10 cellular contexts compared by ENCODE assay signal in the genomic region with DNA sequence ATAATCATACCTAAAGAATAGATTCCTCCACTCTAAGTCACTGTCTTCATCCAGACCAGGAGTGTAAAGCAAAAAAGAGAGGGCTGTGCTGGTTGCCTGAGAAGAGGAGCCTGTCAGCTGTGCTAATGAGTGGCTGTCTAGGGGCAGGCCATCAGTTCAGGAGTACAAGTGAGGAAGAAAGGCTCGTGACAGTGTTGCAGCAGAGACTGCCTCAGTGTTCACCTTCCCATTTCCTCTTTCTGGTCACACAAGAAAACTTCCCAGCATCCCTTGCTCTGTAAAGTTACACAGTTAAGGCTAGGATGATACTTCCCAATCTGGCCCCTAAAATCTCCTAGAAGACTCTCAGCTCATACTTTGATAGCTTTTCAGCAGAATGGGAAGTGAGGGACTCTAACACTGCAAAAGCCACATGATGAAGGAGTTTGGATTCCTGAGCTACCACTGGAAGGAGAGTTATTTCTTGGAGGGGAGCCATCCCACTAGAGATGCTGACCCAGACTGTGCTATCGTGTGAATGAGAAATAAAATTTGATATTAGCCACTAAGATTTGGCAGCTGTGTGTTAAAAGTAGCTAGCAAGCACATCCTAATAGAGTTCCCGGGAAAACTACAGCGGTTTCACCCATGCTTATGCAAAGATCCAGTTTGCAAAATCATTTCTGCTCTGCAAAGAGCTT.
A peak's percentile ranks its signal among the peaks of the same experiment; 100 is the strongest.
DNase-seq lines count a peak whose midpoint lies in the region; ATAC-seq and TF ChIP-seq lines count a peak whose summit lies in the region.
"Had no signal": no experiment of that assay in that cellular context is flagged by ENCODE, and none has a peak within 500 bp of the region (broad histone marks: within the 10 kb centered on the region; RNA-seq: fewer than 3 reads in every experiment).

No MANE protein-coding gene starts in this region.

- H3K4me2 ChIP-seq in GM23338, result no peak overlapping the region

- H3K4me3 Mint-ChIP-seq in GM23338, result no peak overlapping the region
- H3K4me3 Mint-ChIP-seq: CD4-positive, CD25-positive, alpha-beta regulatory T cell had no signal

- H3K9me2 ChIP-seq in GM23338 (ENCODE audit: insufficient read depth), result no peaks in the 10 kb centered on the region

- H3K27ac Mint-ChIP-seq in GM23338, result no peak overlapping the region
- H3K27ac Mint-ChIP-seq: CD4-positive, CD25-positive, alpha-beta regulatory T cell had no signal

- H3K27me3 ChIP-seq in GM23338 (ENCODE audit: insufficient read depth), result no peaks in the 10 kb centered on the region

- no peaks in the 10 kb centered on the region for H3K36me3 ChIP-seq in GM23338 (ENCODE audit: insufficient read depth)

- TF ChIP-seq CTCF in AG09319 (IDR thresholded peaks at IDR 0.05; ENCODE audit: low read depth, low read length) (no peak), fibroblast of the aortic adventitia (IDR thresholded peaks at IDR 0.05; ENCODE audit: insufficient read depth, low read length) (no peak), GM23338 (conservative IDR thresholded peaks at IDR 0.05; ENCODE audit: low read depth in 2 of 2) (no peak)

- peak; percentile 86 for DNase-seq in AG09319 (ENCODE audit: extremely low read depth, low read depth)
- DNase-seq in fibroblast of the aortic adventitia (ENCODE audit: low read depth), result peak; percentile 95
- no peak for DNase-seq in activated CD8-positive, alpha-beta memory T cell treated with anti-CD3 and anti-CD28 coated beads, Interleukin-2, amount 50 U/mL, for 48 hours
- DNase-seq in NCI-H1092 treated with DMSO at 0.1 percent for 48 hours (lab: John Stamatoyannopoulos, UW), result no peak
- DNase-seq in GM23338 (ENCODE audit: low spot score), result no peak
- no peak for DNase-seq in NCI-H146 (lab: John Stamatoyannopoulos, UW)
- DNase-seq: CD4-positive, CD25-positive, alpha-beta regulatory T cell; stimulated activated naive CD4-positive, alpha-beta T cell treated with Interleukin-2 at 50 U/mL for 16 hours had no signal

- no peaks in the 10 kb centered on the region for H3K9me3 Mint-ChIP-seq in GM23338

- no peaks in the 10 kb centered on the region for H3F3A ChIP-seq in GM23338 (replicated peaks; ENCODE audit: low read depth)

- peaks cover 27% of the 10 kb centered on the region for H3K4me1 ChIP-seq in GM23338 (ENCODE audit: insufficient read depth)

- H3K4me3 ChIP-seq in fibroblast of the aortic adventitia (ENCODE audit: low read depth, low read length) (no peak overlapping the region), GM23338 (no peak overlapping the region)

- no peaks in the 10 kb centered on the region for H3K27me3 Mint-ChIP-seq in GM23338 (ENCODE audit: insufficient read depth, low read depth, poor library complexity)

- H3K27ac ChIP-seq in GM23338 (ENCODE audit: low read depth), result no peak overlapping the region

- H4K20me1 ChIP-seq in GM23338 (replicated peaks; ENCODE audit: insufficient read depth), result no peaks in the 10 kb centered on the region

- H3K79me2 ChIP-seq in GM23338 (replicated peaks; ENCODE audit: insufficient read depth), result no peaks in the 10 kb centered on the region

- H3K4me1 Mint-ChIP-seq in GM23338, result peaks cover 25% of the 10 kb centered on the region
- H3K4me1 Mint-ChIP-seq: CD4-positive, CD25-positive, alpha-beta regulatory T cell had no signal

- H2AFZ ChIP-seq in GM23338, result no peak overlapping the region

- ATAC-seq in GM21367 (IDR thresholded peaks at IDR 0.05; ENCODE audit: unreplicated experiment) (peak; percentile 70), HG03565 (IDR thresholded peaks at IDR 0.05; ENCODE audit: unreplicated experiment) (peak; percentile 56), GM23338 (no peak)

- no peaks in the 10 kb centered on the region for H3K36me3 Mint-ChIP-seq in GM23338 (ENCODE audit: low read depth)

TF ChIP-seq in GM23338, 12 proteins besides CTCF, POLR2A, EP300 and RAD21 (continues in another document):
- no peak for TF ChIP-seq NANOG (IDR thresholded peaks at IDR 0.05; ENCODE audit: borderline replicate concordance)
- TF ChIP-seq STAT1 (IDR thresholded peaks at IDR 0.05; ENCODE audit: unreplicated experiment), result no peak
- TF ChIP-seq, protein P1, sequence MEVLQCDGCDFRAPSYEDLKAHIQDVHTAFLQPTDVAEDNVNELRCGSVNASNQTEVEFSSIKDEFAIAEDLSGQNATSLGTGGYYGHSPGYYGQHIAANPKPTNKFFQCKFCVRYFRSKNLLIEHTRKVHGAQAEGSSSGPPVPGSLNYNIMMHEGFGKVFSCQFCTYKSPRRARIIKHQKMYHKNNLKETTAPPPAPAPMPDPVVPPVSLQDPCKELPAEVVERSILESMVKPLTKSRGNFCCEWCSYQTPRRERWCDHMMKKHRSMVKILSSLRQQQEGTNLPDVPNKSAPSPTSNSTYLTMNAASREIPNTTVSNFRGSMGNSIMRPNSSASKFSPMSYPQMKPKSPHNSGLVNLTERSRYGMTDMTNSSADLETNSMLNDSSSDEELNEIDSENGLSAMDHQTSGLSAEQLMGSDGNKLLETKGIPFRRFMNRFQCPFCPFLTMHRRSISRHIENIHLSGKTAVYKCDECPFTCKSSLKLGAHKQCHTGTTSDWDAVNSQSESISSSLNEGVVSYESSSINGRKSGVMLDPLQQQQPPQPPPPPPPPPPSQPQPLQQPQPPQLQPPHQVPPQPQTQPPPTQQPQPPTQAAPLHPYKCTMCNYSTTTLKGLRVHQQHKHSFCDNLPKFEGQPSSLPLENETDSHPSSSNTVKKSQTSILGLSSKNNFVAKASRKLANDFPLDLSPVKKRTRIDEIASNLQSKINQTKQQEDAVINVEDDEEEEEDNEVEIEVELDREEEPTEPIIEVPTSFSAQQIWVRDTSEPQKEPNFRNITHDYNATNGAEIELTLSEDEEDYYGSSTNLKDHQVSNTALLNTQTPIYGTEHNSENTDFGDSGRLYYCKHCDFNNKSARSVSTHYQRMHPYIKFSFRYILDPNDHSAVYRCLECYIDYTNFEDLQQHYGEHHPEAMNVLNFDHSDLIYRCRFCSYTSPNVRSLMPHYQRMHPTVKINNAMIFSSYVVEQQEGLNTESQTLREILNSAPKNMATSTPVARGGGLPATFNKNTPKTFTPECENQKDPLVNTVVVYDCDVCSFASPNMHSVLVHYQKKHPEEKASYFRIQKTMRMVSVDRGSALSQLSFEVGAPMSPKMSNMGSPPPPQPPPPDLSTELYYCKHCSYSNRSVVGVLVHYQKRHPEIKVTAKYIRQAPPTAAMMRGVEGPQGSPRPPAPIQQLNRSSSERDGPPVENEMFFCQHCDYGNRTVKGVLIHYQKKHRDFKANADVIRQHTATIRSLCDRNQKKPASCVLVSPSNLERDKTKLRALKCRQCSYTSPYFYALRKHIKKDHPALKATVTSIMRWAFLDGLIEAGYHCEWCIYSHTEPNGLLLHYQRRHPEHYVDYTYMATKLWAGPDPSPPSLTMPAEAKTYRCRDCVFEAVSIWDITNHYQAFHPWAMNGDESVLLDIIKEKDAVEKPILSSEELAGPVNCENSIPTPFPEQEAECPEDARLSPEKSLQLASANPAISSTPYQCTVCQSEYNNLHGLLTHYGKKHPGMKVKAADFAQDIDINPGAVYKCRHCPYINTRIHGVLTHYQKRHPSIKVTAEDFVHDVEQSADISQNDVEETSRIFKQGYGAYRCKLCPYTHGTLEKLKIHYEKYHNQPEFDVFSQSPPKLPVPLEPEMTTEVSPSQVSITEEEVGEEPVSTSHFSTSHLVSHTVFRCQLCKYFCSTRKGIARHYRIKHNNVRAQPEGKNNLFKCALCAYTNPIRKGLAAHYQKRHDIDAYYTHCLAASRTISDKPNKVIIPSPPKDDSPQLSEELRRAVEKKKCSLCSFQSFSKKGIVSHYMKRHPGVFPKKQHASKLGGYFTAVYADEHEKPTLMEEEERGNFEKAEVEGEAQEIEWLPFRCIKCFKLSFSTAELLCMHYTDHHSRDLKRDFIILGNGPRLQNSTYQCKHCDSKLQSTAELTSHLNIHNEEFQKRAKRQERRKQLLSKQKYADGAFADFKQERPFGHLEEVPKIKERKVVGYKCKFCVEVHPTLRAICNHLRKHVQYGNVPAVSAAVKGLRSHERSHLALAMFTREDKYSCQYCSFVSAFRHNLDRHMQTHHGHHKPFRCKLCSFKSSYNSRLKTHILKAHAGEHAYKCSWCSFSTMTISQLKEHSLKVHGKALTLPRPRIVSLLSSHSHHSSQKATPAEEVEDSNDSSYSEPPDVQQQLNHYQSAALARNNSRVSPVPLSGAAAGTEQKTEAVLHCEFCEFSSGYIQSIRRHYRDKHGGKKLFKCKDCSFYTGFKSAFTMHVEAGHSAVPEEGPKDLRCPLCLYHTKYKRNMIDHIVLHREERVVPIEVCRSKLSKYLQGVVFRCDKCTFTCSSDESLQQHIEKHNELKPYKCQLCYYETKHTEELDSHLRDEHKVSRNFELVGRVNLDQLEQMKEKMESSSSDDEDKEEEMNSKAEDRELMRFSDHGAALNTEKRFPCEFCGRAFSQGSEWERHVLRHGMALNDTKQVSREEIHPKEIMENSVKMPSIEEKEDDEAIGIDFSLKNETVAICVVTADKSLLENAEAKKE (CRISPR knock-in tag; IDR thresholded peaks at IDR 0.05), result no peak
- TF ChIP-seq EZH2phosphoT487 (IDR thresholded peaks at IDR 0.05; ENCODE audit: unreplicated experiment), result no peak
- TF ChIP-seq JUNB (IDR thresholded peaks at IDR 0.05; ENCODE audit: unreplicated experiment), result no peak
- no peak for TF ChIP-seq EZH2 (IDR thresholded peaks at IDR 0.05; ENCODE audit: low read depth, unreplicated experiment)
- TF ChIP-seq ZNF331 (CRISPR knock-in tag; IDR thresholded peaks at IDR 0.05; ENCODE audit: low read depth), result no peak
- TF ChIP-seq, protein P2, sequence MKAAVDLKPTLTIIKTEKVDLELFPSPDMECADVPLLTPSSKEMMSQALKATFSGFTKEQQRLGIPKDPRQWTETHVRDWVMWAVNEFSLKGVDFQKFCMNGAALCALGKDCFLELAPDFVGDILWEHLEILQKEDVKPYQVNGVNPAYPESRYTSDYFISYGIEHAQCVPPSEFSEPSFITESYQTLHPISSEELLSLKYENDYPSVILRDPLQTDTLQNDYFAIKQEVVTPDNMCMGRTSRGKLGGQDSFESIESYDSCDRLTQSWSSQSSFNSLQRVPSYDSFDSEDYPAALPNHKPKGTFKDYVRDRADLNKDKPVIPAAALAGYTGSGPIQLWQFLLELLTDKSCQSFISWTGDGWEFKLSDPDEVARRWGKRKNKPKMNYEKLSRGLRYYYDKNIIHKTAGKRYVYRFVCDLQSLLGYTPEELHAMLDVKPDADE (IDR thresholded peaks at IDR 0.05), result no peak
- TF ChIP-seq POLR2AphosphoS5 (IDR thresholded peaks at IDR 0.05; ENCODE audit: low read depth), result no peak

Comparison
In these comparisons a context has a peak if more than half of its experiments do, and no peak if none do; other contexts are left out.
1. DNase-seq: peak in AG09319 (single experiment) and fibroblast of the aortic adventitia (single experiment); none in activated CD8-positive, alpha-beta memory T cell treated with anti-CD3 and anti-CD28 coated beads, Interleukin-2, amount 50 U/mL, for 48 hours (single experiment), NCI-H1092 treated with DMSO at 0.1 percent for 48 hours (single experiment), GM23338 (single experiment) and NCI-H146 (single experiment).